19 cellular contexts compared by ENCODE assay signal in genomic region chr12:39125580-39125979, GRCh38.
DNase-seq lines count a peak whose midpoint lies in the region; ATAC-seq lines count a peak whose summit lies in the region.
"Had no signal": no experiment of that assay in that cellular context is flagged by ENCODE, and none has a peak within 500 bp of the region (broad histone marks: within the 10 kb centered on the region; RNA-seq: fewer than 3 reads in every experiment).

No MANE protein-coding gene starts in this region.

- no peak overlapping the region for H3K27ac Mint-ChIP-seq in T-helper 17 cell
- H3K27ac Mint-ChIP-seq: CD4-positive, alpha-beta T cell had no signal

- H4K91ac ChIP-seq in trophoblast cell (ENCODE audit: low read depth, low read length): no peak overlapping the region

- H3K4me1 Mint-ChIP-seq in T-helper 17 cell: no peaks in the 10 kb centered on the region

- no peaks in the 10 kb centered on the region for H3K79me2 ChIP-seq in trophoblast cell (ENCODE audit: control insufficient read depth, insufficient read depth, low read length, poor library complexity)

- DNase-seq in M059J (ENCODE audit: low read depth) (peak; percentile 19), astrocyte of the hippocampus (ENCODE audit: low read depth, low spot score) (peak; percentile 61), kidney tubule cell (ENCODE audit: low spot score) (peak; percentile 29), trophoblast cell (peak in 1 of 2 donors; percentile 8), activated T-cell treated with anti-CD3 and anti-CD28 coated beads for 4 hours (no peak), T-helper 17 cell (no peak), HCEC 1CT (no peak)
- DNase-seq: ACHN; AML-193; Calu3; CD4-positive, alpha-beta T cell; H7; Karpas-422; NCI-H1417; NCI-H187 treated with DMSO at 0.1 percent for 48 hours; NCI-H69; NK-92 treated with Interleukin-12 subunit alpha and Interleukin-12 subunit beta, amount 100 ng/mL, for 24 hours; SJCRH30 had no signal

- no peak overlapping the region for H3K9ac ChIP-seq in trophoblast cell (ENCODE audit: low read length)

- H3K36me3 Mint-ChIP-seq in T-helper 17 cell (ENCODE audit: low read depth): no peaks in the 10 kb centered on the region

- H3K27me3 ChIP-seq in trophoblast cell (ENCODE audit: insufficient read depth, low read length): no peaks in the 10 kb centered on the region

- no peak overlapping the region for H2AK5ac ChIP-seq in trophoblast cell (ENCODE audit: low read length)

- no peak overlapping the region for H3K4me2 ChIP-seq in trophoblast cell (ENCODE audit: low read length)

- no peak overlapping the region for H2BK12ac ChIP-seq in trophoblast cell (ENCODE audit: low read length)

- H4K12ac ChIP-seq in trophoblast cell (ENCODE audit: low read depth, low read length): no peak overlapping the region

- peaks cover 12% of the 10 kb centered on the region for H3K79me1 ChIP-seq in trophoblast cell (ENCODE audit: low read length)

- no peak overlapping the region for H2AFZ ChIP-seq in trophoblast cell (ENCODE audit: insufficient read depth, low read length, poor library complexity)

- H3K36me3 ChIP-seq in trophoblast cell (ENCODE audit: control insufficient read depth in 1 of 2, insufficient read depth in 2 of 2, low read length in 2 of 2): no peaks in the 10 kb centered on the region
- H3K36me3 ChIP-seq: SJCRH30 had no signal

- H3K14ac ChIP-seq in trophoblast cell (ENCODE audit: low read length): no peak overlapping the region

- H3K4me3 Mint-ChIP-seq in T-helper 17 cell: no peak overlapping the region
- H3K4me3 Mint-ChIP-seq: CD4-positive, alpha-beta T cell had no signal

- peak overlapping the region; percentile 77 for H3K23ac ChIP-seq in trophoblast cell (ENCODE audit: low read length)

- no peak overlapping the region for H3K4ac ChIP-seq in trophoblast cell (ENCODE audit: low read depth, low read length)

- ATAC-seq in T-helper 17 cell: no peak

- no peak overlapping the region for H2BK120ac ChIP-seq in trophoblast cell (ENCODE audit: insufficient read depth, low read length, poor library complexity)

- no peak overlapping the region for H3K18ac ChIP-seq in trophoblast cell (ENCODE audit: low read length)

- no peak overlapping the region for H2BK5ac ChIP-seq in trophoblast cell (ENCODE audit: low read depth, low read length, poor library complexity)

- H3K27me3 Mint-ChIP-seq in T-helper 17 cell: peaks cover 7% of the 10 kb centered on the region
- H3K27me3 Mint-ChIP-seq: CD4-positive, alpha-beta T cell had no signal

- no CpG with 5 or more reads among the region's 2 CpGs for WGBS in trophoblast cell (ENCODE audit: extremely low coverage, insufficient coverage, insufficient read length)

- H3K4me1 ChIP-seq in trophoblast cell (ENCODE audit: control insufficient read depth in 1 of 2, insufficient read depth in 2 of 2, low read length in 2 of 2): peaks cover 14 to 24% of the 10 kb centered on the region in 2 experiments

- H3K4me3 ChIP-seq in trophoblast cell (ENCODE audit: low read depth, low read length): no peak overlapping the region
- H3K4me3 ChIP-seq: SJCRH30 had no signal

- no peaks in the 10 kb centered on the region for H3K9me3 ChIP-seq in trophoblast cell (ENCODE audit: insufficient read depth, low read depth, low read length)
- H3K9me3 ChIP-seq in T-helper 17 cell (ENCODE audit: control insufficient read depth, low read length, poor library complexity, severe bottlenecking): no peaks in the 10 kb centered on the region
- H3K9me3 ChIP-seq: SJCRH30 had no signal

- no peak overlapping the region for H4K8ac ChIP-seq in trophoblast cell (ENCODE audit: low read depth, low read length)

- no peak overlapping the region for H3K27ac ChIP-seq in trophoblast cell (ENCODE audit: low read depth, low read length)
- H3K27ac ChIP-seq: RWPE1, SJCRH30 had no signal

Comparison
In these comparisons a context has a peak if more than half of its experiments do, and no peak if none do; other contexts are left out.
1. DNase-seq: peak in M059J (single experiment), astrocyte of the hippocampus (single experiment) and kidney tubule cell (single experiment); none in activated T-cell treated with anti-CD3 and anti-CD28 coated beads for 4 hours (single experiment), T-helper 17 cell (0 of 3) and HCEC 1CT (single experiment).